In genomic region chr11:46308632-46309419, GRCh38 we compare ENCODE assay signal across 8 cellular contexts. TPM values are rescaled to one million over a fixed set of nuclear protein-coding genes. Genes with fewer than 3 reads are reported as not detected.
DNase-seq lines count a peak whose midpoint lies in the region; ATAC-seq and TF ChIP-seq lines count a peak whose summit lies in the region.

No MANE protein-coding gene starts in this region.

- H3K4me3 Mint-ChIP-seq in Caco-2 (ENCODE audit: unreplicated experiment) (no peak overlapping the region), chondrocyte (ENCODE audit: unreplicated experiment) (no peak overlapping the region)

- TF ChIP-seq RAD21 in liver (IDR thresholded peaks at IDR 0.05), result peak; percentile 94 to 96

- H3K9me3 Mint-ChIP-seq in Caco-2 (ENCODE audit: unreplicated experiment) (no peaks in the 10 kb centered on the region), chondrocyte (ENCODE audit: low read depth) (no peaks in the 10 kb centered on the region)

- POLR2A ChIA-PET in Caco-2 (lab: Charles Lee), result no interaction called here

- H3K36me3 ChIP-seq in Caco-2 (ENCODE audit: control insufficient read depth, insufficient read depth, low read length) (no peaks in the 10 kb centered on the region), liver (ENCODE audit: control insufficient read depth in 4 of 4, insufficient read depth in 3 of 4, low read depth in 1 of 4, low read length in 3 of 4) (no peaks in the 10 kb centered on the region)

- H3K27me3 ChIP-seq in Caco-2 (replicated peaks; ENCODE audit: control insufficient read depth, insufficient read depth, low read length) (no peaks in the 10 kb centered on the region), liver (ENCODE audit: control insufficient read depth in 4 of 4, insufficient read depth in 4 of 4, low read length in 3 of 4) (peaks cover 0 to 5% (median 0%) of the 10 kb centered on the region in 4 donors)

- intact Hi-C loops in Caco-2 (cut with micrococcal nuclease; ENCODE audit: unreplicated experiment), result loop anchor here (1.0 kb wide), 3 partner anchors 31 to 70 kb away; no protein-coding TSS in a partner anchor

- H3K4me3 ChIP-seq in Caco-2 (ENCODE audit: low read depth, low read length) (no peak overlapping the region), liver (ENCODE audit: low read depth in 1 of 3, low read length in 3 of 3) (no peak overlapping the region)

- no peaks in the 10 kb centered on the region for H3K9me3 ChIP-seq in Caco-2
- H3K9me3 ChIP-seq in liver (ENCODE audit: control insufficient read depth in 4 of 4, low read length in 3 of 4), result no peaks in the 10 kb centered on the region

- H3K27me3 Mint-ChIP-seq in Caco-2 (ENCODE audit: insufficient read depth, unreplicated experiment) (no peaks in the 10 kb centered on the region), chondrocyte (ENCODE audit: low read depth) (no peaks in the 10 kb centered on the region)

- H3K27ac ChIP-seq in liver (ENCODE audit: low read depth in 1 of 2, low read length in 2 of 2), result no peak overlapping the region

- peaks cover 27% of the 10 kb centered on the region for H3K4me1 Mint-ChIP-seq in Caco-2 (ENCODE audit: low read depth, unreplicated experiment)
- H3K4me1 Mint-ChIP-seq in chondrocyte (ENCODE audit: low read depth), result peaks cover 24% of the 10 kb centered on the region

- H3K9ac ChIP-seq in liver (ENCODE audit: low read depth in 1 of 2, low read length in 2 of 2), result no peak overlapping the region

- ATAC-seq in GM21390 (IDR thresholded peaks at IDR 0.05; ENCODE audit: unreplicated experiment), result no peak

- H3K4me1 ChIP-seq in Caco-2 (peaks cover 16% of the 10 kb centered on the region), liver (ENCODE audit: control insufficient read depth in 4 of 4, insufficient read depth in 4 of 4, low read length in 3 of 4) (no peaks in the 10 kb centered on the region)

- peak; percentile 86 for DNase-seq in Caco-2
- peak; percentile 21 for DNase-seq in GOT3 (lab: John Stamatoyannopoulos, UW)
- DNase-seq in NCI-H2196 (lab: John Stamatoyannopoulos, UW; ENCODE audit: unreplicated experiment), result peak; percentile 67
- peak; percentile 47 for DNase-seq in activated CD4-positive, alpha-beta T cell treated with anti-CD3 and anti-CD28 coated beads for 1 hour
- no peak for DNase-seq in chondrocyte (ENCODE audit: low spot score)
- peak; percentile 34 to 51 (median 39) for DNase-seq in stimulated activated CD4-positive, alpha-beta T cell treated with anti-CD3 and anti-CD28 coated beads, TNF-alpha, amount 100 ng/mL, for 4 hours (ENCODE audit: low read depth in 3 of 3)

- WGBS in liver, result 26% methylated on average over 12 of the region's 12 CpGs

- BruUV-seq in Caco-2 (replicated peaks; lab: Mats Ljungman, UMichigan), result no TSS peak

- peak; percentile 96 to 97 for TF ChIP-seq CTCF in Caco-2 (IDR thresholded peaks at IDR 0.05; ENCODE audit: insufficient read depth in 1 of 2, low read depth in 1 of 2, low read length in 1 of 2, severe bottlenecking in 1 of 2, unreplicated experiment in 1 of 2)
- peak; percentile 89 for TF ChIP-seq CTCF in chondrocyte (IDR thresholded peaks at IDR 0.05)
- peak; percentile 80 for TF ChIP-seq CTCF in liver (IDR thresholded peaks at IDR 0.05; ENCODE audit: low read depth, low read length, missing input control)

- H3K27ac Mint-ChIP-seq in Caco-2 (ENCODE audit: unreplicated experiment) (peak overlapping the region; percentile 17), chondrocyte (ENCODE audit: unreplicated experiment) (peak overlapping the region; percentile 51)

- CTCF ChIA-PET in Caco-2 (lab: Charles Lee), result interaction anchor here (0.6 to 12.6 kb wide), 8 partner anchors 9 to 68 kb away, joined by 3 to 181 read pairs (median 4); no protein-coding TSS in a partner anchor

- H3K36me3 Mint-ChIP-seq in Caco-2 (ENCODE audit: insufficient read depth, unreplicated experiment) (peaks cover 38% of the 10 kb centered on the region), chondrocyte (ENCODE audit: low read depth) (peaks cover 24% of the 10 kb centered on the region)

TF ChIP-seq in liver, 16 proteins besides CTCF, POLR2A, EP300 and RAD21:
- no peak for TF ChIP-seq EGR1 (IDR thresholded peaks at IDR 0.05; ENCODE audit: low read depth in 2 of 2)
- peak; percentile 54 for TF ChIP-seq NR2F2 (IDR thresholded peaks at IDR 0.05)

RNA-seq across cellular contexts. Expression of gene CREB3L1, which starts 31.4 kb away (rescaled TPM):
- 24.9 and 29.5 TPM in 2 replicates for total RNA-seq in Caco-2 (2022)
- total RNA-seq in chondrocyte, result 83.1 to 192 TPM (median 190 TPM) in 3 replicates
- 1 to 10 TPM in 1 of 2 donors, under 1 TPM in 1; 0.17 to 1.3 TPM for total RNA-seq in liver
- under 1 TPM; 0.14 to 0.50 TPM for polyA plus RNA-seq in liver

RNA-seq across cellular contexts. Expression of gene DGKZ, which starts 38.4 kb away (rescaled TPM):
- 59.3 and 59.5 TPM in 2 replicates for total RNA-seq in Caco-2 (2022)
- total RNA-seq in chondrocyte, result 41.9 to 47.4 TPM (median 46.8 TPM) in 3 replicates
- 10 to 100 TPM; 15.5 to 24.3 TPM for total RNA-seq in liver
- polyA plus RNA-seq in liver, result 10 to 100 TPM in 1 of 2 donors, 1 to 10 TPM in 1; 4.6 to 13.3 TPM

Comparison
In these comparisons a context has a peak if more than half of its experiments do, and no peak if none do; other contexts are left out.
1. RNA of gene CREB3L1, which starts 31.4 kb away (total RNA-seq): 83.1 to 192 TPM in chondrocyte and 24.9 to 29.5 TPM in Caco-2; 0.17 to 1.3 TPM in liver; every median in the first group is over 10 times any median in the second.
2. Peak in every context shown above with its lines, with median percentiles within 50 percentile points of each other: CTCF ChIP-seq.